7 cellular contexts compared by ENCODE assay signal in genomic region chr2:8288206-8288605, GRCh38.
"Had no signal": no experiment of that assay in that cellular context is flagged by ENCODE, and none has a peak within 500 bp of the region (broad histone marks: within the 10 kb centered on the region; RNA-seq: fewer than 3 reads in every experiment).

No MANE protein-coding gene starts in this region.

- DNase-seq: IMR-90, KBM-7, KG1 had no signal

- ATAC-seq: K562 had no signal

- H3K27ac ChIP-seq: HL-60 had no signal

- H3K27ac Mint-ChIP-seq: IgD-negative memory B cell had no signal

- H3K4me3 Mint-ChIP-seq: IgD-negative memory B cell had no signal

- H3K4me3 ChIP-seq: K562 had no signal

- FAIRE-seq: HTR-8/SVneo, K562 had no signal
